Comparison of ENCODE assay signal across 8 cellular contexts in the genomic region with DNA sequence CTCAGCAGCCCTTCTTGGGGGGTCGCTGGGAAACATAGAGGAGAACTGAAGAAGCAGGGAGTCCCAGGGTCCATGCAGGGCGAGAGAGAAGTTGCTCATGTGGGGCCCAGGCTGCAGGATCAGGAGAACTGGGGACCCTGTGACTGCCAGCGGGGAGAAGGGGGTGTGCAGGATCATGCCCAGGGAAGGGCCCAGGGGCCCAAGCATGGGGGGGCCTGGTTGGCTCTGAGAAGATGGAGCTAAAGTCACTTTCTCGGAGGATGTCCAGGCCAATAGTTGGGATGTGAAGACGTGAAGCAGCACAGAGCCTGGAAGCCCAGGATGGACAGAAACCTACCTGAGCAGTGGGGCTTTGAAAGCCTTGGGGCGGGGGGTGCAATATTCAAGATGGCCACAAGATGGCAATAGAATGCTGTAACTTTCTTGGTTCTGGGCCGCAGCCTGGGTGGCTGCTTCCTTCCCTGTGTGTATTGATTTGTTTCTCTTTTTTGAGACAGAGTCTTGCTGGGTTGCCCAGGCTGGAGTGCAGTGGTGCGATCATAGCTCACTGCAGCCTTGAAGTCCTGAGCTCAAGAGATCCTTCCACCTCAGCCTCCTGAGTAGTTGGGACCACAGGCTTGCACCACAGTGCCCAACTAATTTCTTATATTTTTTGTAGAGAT. TPM values are rescaled to one million over a fixed set of nuclear protein-coding genes. Genes with fewer than 3 reads are reported as not detected.
DNase-seq lines count a peak whose midpoint lies in the region; ATAC-seq, FAIRE-seq and TF ChIP-seq lines count a peak whose summit lies in the region.

No MANE protein-coding gene starts in this region.

- peak; percentile 51 for FAIRE-seq in pancreas (lab: Jason Lieb, UNC)

- no peak for TF ChIP-seq EP300 in tibial nerve (IDR thresholded peaks at IDR 0.05)

- no peak overlapping the region for H3K4me2 ChIP-seq in Loucy (ENCODE audit: low read depth, low read length, poor library complexity, severe bottlenecking)

- no peaks in the 10 kb centered on the region for H4K20me1 ChIP-seq in Loucy (ENCODE audit: insufficient read depth, low read length, poor library complexity, severe bottlenecking)

- in situ Hi-C loops in SK-MEL-5 (cut with HindIII; ENCODE audit: low pct_unique_long_range_greater_than_20kb, low sequenced_read_pairs), result no loop called here

- no peaks in the 10 kb centered on the region for H3K4me1 ChIP-seq in Loucy (ENCODE audit: insufficient read depth, low read length, poor library complexity, severe bottlenecking)
- H3K4me1 ChIP-seq in pancreas, result peaks cover 12 to 21% (median 15%) of the 10 kb centered on the region in 3 donors
- peaks cover 0 to 10% (median 0%) of the 10 kb centered on the region in 4 donors for H3K4me1 ChIP-seq in tibial nerve

- DNase-seq in GM04504 (ENCODE audit: low read depth) (peak; percentile 20), SK-MEL-5 (ENCODE audit: low read depth, low spot score) (peak; percentile 73), germinal center (ENCODE audit: low spot score) (peak; percentile 76), pancreas (peak; percentile 68 to 88 (median 78)), tibial nerve (ENCODE audit: low spot score in 2 of 2) (peak; percentile 56 to 81)
- peak; percentile 63 for DNase-seq in activated gamma-delta T cell treated with anti-CD3 and anti-CD28 coated beads, Interleukin-2, amount 50 U/mL, for 16 hours (ENCODE audit: low read depth)

- no peaks in the 10 kb centered on the region for H3K9me2 ChIP-seq in Loucy (replicated peaks; ENCODE audit: low read depth, low read length)

- H3K27ac ChIP-seq in pancreas, result peak overlapping the region in 1 of 4 donors; percentile 80
- H3K27ac ChIP-seq in tibial nerve, result no peak overlapping the region

- no peak for TF ChIP-seq POLR2A in tibial nerve (IDR thresholded peaks at IDR 0.05)

- peak; percentile 86 for TF ChIP-seq CTCF in Loucy (conservative IDR thresholded peaks at IDR 0.05; ENCODE audit: low read length)
- TF ChIP-seq CTCF in pancreas (IDR thresholded peaks at IDR 0.05), result peak; percentile 93 to 97 (median 95)
- TF ChIP-seq CTCF in tibial nerve (IDR thresholded peaks at IDR 0.05), result peak; percentile 93 to 98 (median 95)

- H3K9ac ChIP-seq in Loucy (ENCODE audit: low read depth, low read length, poor library complexity, severe bottlenecking), result no peak overlapping the region

- peak; percentile 65 to 84 (median 74) for ATAC-seq in pancreas
- no peak for ATAC-seq in HG02763 (IDR thresholded peaks at IDR 0.05; ENCODE audit: unreplicated experiment)

- no peak overlapping the region for H2AFZ ChIP-seq in Loucy (ENCODE audit: low read length)

- no peaks in the 10 kb centered on the region for H3F3A ChIP-seq in Loucy (ENCODE audit: low read depth)

- 18 to 22% methylated on average over 8 of the region's 8 CpGs for WGBS in pancreas, 2 donors
- WGBS in tibial nerve, 2 donors, result 25 to 28% methylated on average over 8 of the region's 8 CpGs

- H3K79me2 ChIP-seq in Loucy (ENCODE audit: insufficient read depth, low read length), result no peaks in the 10 kb centered on the region

- H3K9me3 ChIP-seq in Loucy (ENCODE audit: insufficient read depth, low read depth, low read length) (no peaks in the 10 kb centered on the region), pancreas (no peaks in the 10 kb centered on the region), tibial nerve (no peaks in the 10 kb centered on the region)

- intact Hi-C loops in pancreas (cut with DNase I), result loop anchor here in 2 of 3 donors (5.0 kb wide), 1 partner anchor 210 kb away; no protein-coding TSS in a partner anchor

- H3K4me3 ChIP-seq in Loucy (ENCODE audit: low read length, poor library complexity, severe bottlenecking) (no peak overlapping the region), pancreas (no peak overlapping the region), tibial nerve (no peak overlapping the region)

- H3K36me3 ChIP-seq in Loucy (ENCODE audit: insufficient read depth, low read length) (no peaks in the 10 kb centered on the region), pancreas (no peaks in the 10 kb centered on the region), tibial nerve (no peaks in the 10 kb centered on the region)

- H3K27me3 ChIP-seq in Loucy (ENCODE audit: insufficient read depth, low read length, poor library complexity, severe bottlenecking) (no peaks in the 10 kb centered on the region), pancreas (no peaks in the 10 kb centered on the region), tibial nerve (no peaks in the 10 kb centered on the region)

RNA-seq across cellular contexts. Expression of a gene that starts 3.4 kb away (rescaled TPM):
- not detected in 2 replicates for total RNA-seq in SK-MEL-5 (2014; rRNA removed; shearing (Covaris generic))
- not detected in 2 replicates for polyA plus RNA-seq in SK-MEL-5 (2015; cell fraction: cytosol; rRNA removed)
- not detected in 2 replicates for polyA plus RNA-seq in SK-MEL-5 (2015; cell fraction: nucleus; rRNA removed)
- total RNA-seq in pancreas, result not detected
- not detected for polyA plus RNA-seq in pancreas
- total RNA-seq in tibial nerve, result not detected

Comparison
In these comparisons a context has a peak if more than half of its experiments do, and no peak if none do; other contexts are left out.
1. DNase-seq: peak in every context shown above with its lines; median percentile 78 in pancreas; 76 in germinal center; 73 in SK-MEL-5; 68 in tibial nerve; 63 in activated gamma-delta T cell treated with anti-CD3 and anti-CD28 coated beads, Interleukin-2, amount 50 U/mL, for 16 hours; 20 in GM04504.